Comparison of ENCODE assay signal across 1 cellular context in the genomic region with DNA sequence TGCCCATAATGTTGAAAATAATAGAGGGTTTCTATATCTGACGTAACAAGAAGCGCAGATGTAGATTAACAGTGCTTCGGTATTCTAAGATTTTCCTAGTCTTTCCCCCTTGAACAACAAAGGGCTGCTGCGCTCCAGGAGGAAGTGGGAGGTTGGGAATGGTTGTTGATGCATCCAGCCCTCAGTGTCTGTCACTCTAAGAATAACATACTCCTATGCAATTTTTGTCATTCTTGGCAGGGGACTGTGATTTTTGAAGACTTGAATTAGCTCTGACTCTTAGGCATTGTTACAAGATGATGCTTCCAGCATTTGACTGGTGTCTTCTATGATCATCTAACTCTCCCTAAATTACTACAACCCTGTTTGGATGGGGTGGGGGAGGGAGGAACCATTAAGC.
TF ChIP-seq lines count a peak whose summit lies in the region.

No MANE protein-coding gene starts in this region.

TF ChIP-seq in GM23338, 12 proteins besides CTCF, POLR2A, EP300 and RAD21 (continued from another document):
- TF ChIP-seq, protein P1, sequence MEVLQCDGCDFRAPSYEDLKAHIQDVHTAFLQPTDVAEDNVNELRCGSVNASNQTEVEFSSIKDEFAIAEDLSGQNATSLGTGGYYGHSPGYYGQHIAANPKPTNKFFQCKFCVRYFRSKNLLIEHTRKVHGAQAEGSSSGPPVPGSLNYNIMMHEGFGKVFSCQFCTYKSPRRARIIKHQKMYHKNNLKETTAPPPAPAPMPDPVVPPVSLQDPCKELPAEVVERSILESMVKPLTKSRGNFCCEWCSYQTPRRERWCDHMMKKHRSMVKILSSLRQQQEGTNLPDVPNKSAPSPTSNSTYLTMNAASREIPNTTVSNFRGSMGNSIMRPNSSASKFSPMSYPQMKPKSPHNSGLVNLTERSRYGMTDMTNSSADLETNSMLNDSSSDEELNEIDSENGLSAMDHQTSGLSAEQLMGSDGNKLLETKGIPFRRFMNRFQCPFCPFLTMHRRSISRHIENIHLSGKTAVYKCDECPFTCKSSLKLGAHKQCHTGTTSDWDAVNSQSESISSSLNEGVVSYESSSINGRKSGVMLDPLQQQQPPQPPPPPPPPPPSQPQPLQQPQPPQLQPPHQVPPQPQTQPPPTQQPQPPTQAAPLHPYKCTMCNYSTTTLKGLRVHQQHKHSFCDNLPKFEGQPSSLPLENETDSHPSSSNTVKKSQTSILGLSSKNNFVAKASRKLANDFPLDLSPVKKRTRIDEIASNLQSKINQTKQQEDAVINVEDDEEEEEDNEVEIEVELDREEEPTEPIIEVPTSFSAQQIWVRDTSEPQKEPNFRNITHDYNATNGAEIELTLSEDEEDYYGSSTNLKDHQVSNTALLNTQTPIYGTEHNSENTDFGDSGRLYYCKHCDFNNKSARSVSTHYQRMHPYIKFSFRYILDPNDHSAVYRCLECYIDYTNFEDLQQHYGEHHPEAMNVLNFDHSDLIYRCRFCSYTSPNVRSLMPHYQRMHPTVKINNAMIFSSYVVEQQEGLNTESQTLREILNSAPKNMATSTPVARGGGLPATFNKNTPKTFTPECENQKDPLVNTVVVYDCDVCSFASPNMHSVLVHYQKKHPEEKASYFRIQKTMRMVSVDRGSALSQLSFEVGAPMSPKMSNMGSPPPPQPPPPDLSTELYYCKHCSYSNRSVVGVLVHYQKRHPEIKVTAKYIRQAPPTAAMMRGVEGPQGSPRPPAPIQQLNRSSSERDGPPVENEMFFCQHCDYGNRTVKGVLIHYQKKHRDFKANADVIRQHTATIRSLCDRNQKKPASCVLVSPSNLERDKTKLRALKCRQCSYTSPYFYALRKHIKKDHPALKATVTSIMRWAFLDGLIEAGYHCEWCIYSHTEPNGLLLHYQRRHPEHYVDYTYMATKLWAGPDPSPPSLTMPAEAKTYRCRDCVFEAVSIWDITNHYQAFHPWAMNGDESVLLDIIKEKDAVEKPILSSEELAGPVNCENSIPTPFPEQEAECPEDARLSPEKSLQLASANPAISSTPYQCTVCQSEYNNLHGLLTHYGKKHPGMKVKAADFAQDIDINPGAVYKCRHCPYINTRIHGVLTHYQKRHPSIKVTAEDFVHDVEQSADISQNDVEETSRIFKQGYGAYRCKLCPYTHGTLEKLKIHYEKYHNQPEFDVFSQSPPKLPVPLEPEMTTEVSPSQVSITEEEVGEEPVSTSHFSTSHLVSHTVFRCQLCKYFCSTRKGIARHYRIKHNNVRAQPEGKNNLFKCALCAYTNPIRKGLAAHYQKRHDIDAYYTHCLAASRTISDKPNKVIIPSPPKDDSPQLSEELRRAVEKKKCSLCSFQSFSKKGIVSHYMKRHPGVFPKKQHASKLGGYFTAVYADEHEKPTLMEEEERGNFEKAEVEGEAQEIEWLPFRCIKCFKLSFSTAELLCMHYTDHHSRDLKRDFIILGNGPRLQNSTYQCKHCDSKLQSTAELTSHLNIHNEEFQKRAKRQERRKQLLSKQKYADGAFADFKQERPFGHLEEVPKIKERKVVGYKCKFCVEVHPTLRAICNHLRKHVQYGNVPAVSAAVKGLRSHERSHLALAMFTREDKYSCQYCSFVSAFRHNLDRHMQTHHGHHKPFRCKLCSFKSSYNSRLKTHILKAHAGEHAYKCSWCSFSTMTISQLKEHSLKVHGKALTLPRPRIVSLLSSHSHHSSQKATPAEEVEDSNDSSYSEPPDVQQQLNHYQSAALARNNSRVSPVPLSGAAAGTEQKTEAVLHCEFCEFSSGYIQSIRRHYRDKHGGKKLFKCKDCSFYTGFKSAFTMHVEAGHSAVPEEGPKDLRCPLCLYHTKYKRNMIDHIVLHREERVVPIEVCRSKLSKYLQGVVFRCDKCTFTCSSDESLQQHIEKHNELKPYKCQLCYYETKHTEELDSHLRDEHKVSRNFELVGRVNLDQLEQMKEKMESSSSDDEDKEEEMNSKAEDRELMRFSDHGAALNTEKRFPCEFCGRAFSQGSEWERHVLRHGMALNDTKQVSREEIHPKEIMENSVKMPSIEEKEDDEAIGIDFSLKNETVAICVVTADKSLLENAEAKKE (CRISPR knock-in tag; IDR thresholded peaks at IDR 0.05), result no peak
- TF ChIP-seq STAT1 (IDR thresholded peaks at IDR 0.05; ENCODE audit: unreplicated experiment), result no peak
